Comparison of ENCODE assay signal across 9 cellular contexts in the genomic region with DNA sequence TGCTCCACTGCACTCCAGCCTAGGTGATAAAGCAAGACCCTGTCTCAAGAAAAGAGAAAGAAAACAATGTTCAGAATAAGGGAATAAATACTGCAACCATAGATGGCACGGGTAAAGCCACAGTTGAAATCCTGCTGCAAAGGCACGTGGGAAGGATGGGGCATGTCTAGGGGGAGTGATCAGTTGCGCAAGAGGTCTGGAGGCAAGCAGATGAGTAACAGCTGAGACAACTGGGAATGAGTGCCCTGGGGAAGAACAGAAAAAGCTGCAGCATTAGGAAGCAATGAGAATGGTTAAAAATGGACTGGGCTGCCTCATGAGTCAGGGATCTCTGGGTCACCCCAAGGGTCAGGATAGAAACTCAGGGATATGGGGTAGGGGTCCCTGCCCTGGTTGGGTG.
DNase-seq lines count a peak whose midpoint lies in the region; ATAC-seq, FAIRE-seq and TF ChIP-seq lines count a peak whose summit lies in the region.
"Had no signal": no experiment of that assay in that cellular context is flagged by ENCODE, and none has a peak within 500 bp of the region (broad histone marks: within the 10 kb centered on the region; RNA-seq: fewer than 3 reads in every experiment).

No MANE protein-coding gene starts in this region.

- TF ChIP-seq CTCF in foreskin keratinocyte (conservative IDR thresholded peaks at IDR 0.05) (no peak), kidney (IDR thresholded peaks at IDR 0.05; ENCODE audit: borderline replicate concordance, extremely low read depth, insufficient read depth) (no peak)

- DNase-seq in GOT3 (lab: John Stamatoyannopoulos, UW) (peak; percentile 33), SW 1271 (lab: John Stamatoyannopoulos, UW) (peak; percentile 18 to 33), foreskin keratinocyte (peak; percentile 79 to 92), NCI-H2081 treated with DMSO at 0.1 percent for 48 hours (lab: John Stamatoyannopoulos, UW) (no peak), kidney (no peak), NCI-H82 (lab: John Stamatoyannopoulos, UW) (no peak), putamen (ENCODE audit: low spot score) (no peak)
- DNase-seq: activated CD4-positive, alpha-beta T cell treated with anti-CD3 and anti-CD28 coated beads for 1 hour had no signal

- H3K27me3 ChIP-seq in foreskin keratinocyte (no peaks in the 10 kb centered on the region), skeletal muscle satellite cell (ENCODE audit: control insufficient read depth, insufficient read depth, low read length) (no peaks in the 10 kb centered on the region)

- H3K4me1 ChIP-seq in foreskin keratinocyte (peaks cover 67% of the 10 kb centered on the region), skeletal muscle satellite cell (ENCODE audit: control insufficient read depth, insufficient read depth, low read length) (peaks cover 55% of the 10 kb centered on the region), kidney (ENCODE audit: control insufficient read depth in 1 of 2, insufficient read depth in 1 of 2, low read depth in 1 of 2, low read length in 2 of 2) (peaks cover 12 to 13% of the 10 kb centered on the region in 2 donors)

- peak; percentile 72 for ATAC-seq in foreskin keratinocyte

- H3K36me3 ChIP-seq in skeletal muscle satellite cell (ENCODE audit: insufficient read depth, low read length) (no peaks in the 10 kb centered on the region), kidney (ENCODE audit: control insufficient read depth in 1 of 2, insufficient read depth in 2 of 2, low read length in 2 of 2) (no peaks in the 10 kb centered on the region)

- H3K9me3 ChIP-seq in skeletal muscle satellite cell (replicated peaks; ENCODE audit: low read length) (no peaks in the 10 kb centered on the region), kidney (ENCODE audit: control insufficient read depth in 1 of 2, low read length in 2 of 2) (no peaks in the 10 kb centered on the region)

- H3K27ac ChIP-seq in foreskin keratinocyte: peak overlapping the region; percentile 41
- H3K27ac ChIP-seq in kidney (ENCODE audit: low read depth in 2 of 2, low read length in 2 of 2): no peak overlapping the region

- H3K4me3 ChIP-seq in skeletal muscle satellite cell (ENCODE audit: low read length): no peak overlapping the region
- no peak overlapping the region for H3K4me3 ChIP-seq in kidney (ENCODE audit: low read length in 2 of 2)

- peak overlapping the region; percentile 29 for H3K4me2 ChIP-seq in skeletal muscle satellite cell (ENCODE audit: low read length)

- FAIRE-seq in kidney (lab: Jason Lieb, UNC): no peak

- intact Hi-C loops in kidney (cut with DNase I): loop anchor here (5.0 to 10.0 kb wide), 2 partner anchors 73 to 430 kb away; a partner anchor contains a TSS

- H3K9ac ChIP-seq in skeletal muscle satellite cell (ENCODE audit: low read depth, low read length) (peak overlapping the region; percentile 7), kidney (ENCODE audit: low read length in 2 of 2) (no peak overlapping the region)

Comparison
In these comparisons a context has a peak if more than half of its experiments do, and no peak if none do; other contexts are left out.
1. DNase-seq: peak in GOT3 (single experiment), SW 1271 (2 of 2) and foreskin keratinocyte (2 of 2); none in NCI-H2081 treated with DMSO at 0.1 percent for 48 hours (single experiment), kidney (single experiment), NCI-H82 (single experiment) and putamen (single experiment).